Comparison of ENCODE assay signal across 1 cellular context in genomic region chr7:151424799-151425198, GRCh38.
TF ChIP-seq lines count a peak whose summit lies in the region.

No MANE protein-coding gene starts in this region.

TF ChIP-seq in WTC11, 78 proteins besides CTCF, POLR2A, EP300 and RAD21 (continued from another document):
- TF ChIP-seq E2F4 (CRISPR knock-in tag; IDR thresholded peaks at IDR 0.05; ENCODE audit: borderline replicate concordance, low read depth) (no peak), E2F1 (CRISPR knock-in tag; IDR thresholded peaks at IDR 0.05) (no peak), ZSCAN18 (CRISPR knock-in tag; IDR thresholded peaks at IDR 0.05) (no peak), PREB (CRISPR knock-in tag; IDR thresholded peaks at IDR 0.05; ENCODE audit: borderline replicate concordance) (no peak), CREM (CRISPR knock-in tag; IDR thresholded peaks at IDR 0.05) (no peak), USF1 (CRISPR knock-in tag; IDR thresholded peaks at IDR 0.05) (no peak), TP53 (CRISPR knock-in tag; IDR thresholded peaks at IDR 0.05) (no peak), NFE2L1 (CRISPR knock-in tag; IDR thresholded peaks at IDR 0.05) (no peak), ARID4B (CRISPR knock-in tag; IDR thresholded peaks at IDR 0.05; ENCODE audit: borderline replicate concordance) (no peak), IRF2 (CRISPR knock-in tag; IDR thresholded peaks at IDR 0.05; ENCODE audit: borderline replicate concordance, low read depth) (no peak), PRDM15 (CRISPR knock-in tag; IDR thresholded peaks at IDR 0.05) (no peak)
